In genomic region chr6:106085984-106086832, GRCh38 we compare ENCODE assay signal across 8 cellular contexts. TPM values are rescaled to one million over a fixed set of nuclear protein-coding genes. Genes with fewer than 3 reads are reported as not detected.
DNase-seq lines count a peak whose midpoint lies in the region; ATAC-seq and TF ChIP-seq lines count a peak whose summit lies in the region.

Gene PRDM1, plus strand, starts transcription at chr6:106086336. Its CDS starts 218 bp downstream, at chr6:106086554.

- H3K9me3 ChIP-seq in iPS-15b (ENCODE audit: control insufficient read depth, insufficient read depth, low read length) (no peaks in the 10 kb centered on the region), skeletal muscle tissue (ENCODE audit: control insufficient read depth in 3 of 3, low read length in 3 of 3) (no peaks in the 10 kb centered on the region), SJCRH30 (replicated peaks) (no peaks in the 10 kb centered on the region)

- H3K36me3 ChIP-seq in iPS-15b (ENCODE audit: control insufficient read depth, insufficient read depth, low read length) (no peaks in the 10 kb centered on the region), skeletal muscle tissue (ENCODE audit: control insufficient read depth in 3 of 3, insufficient read depth in 3 of 3, low read length in 3 of 3) (no peaks in the 10 kb centered on the region), SJCRH30 (no peaks in the 10 kb centered on the region)

- peak; percentile 83 for ATAC-seq in HG02798 (IDR thresholded peaks at IDR 0.05; ENCODE audit: poor library complexity, unreplicated experiment)

- H3K4me3 ChIP-seq in iPS-15b (ENCODE audit: low read depth, low read length) = peak within 1 kb of the TSS; percentile 61
- H3K4me3 ChIP-seq in skeletal muscle tissue (ENCODE audit: low read length in 3 of 3) = peak within 1 kb of the TSS; percentile 70 to 75 (median 71)
- no peak within 1 kb of the TSS for H3K4me3 ChIP-seq in SJCRH30

- H3K4me1 ChIP-seq in iPS-15b (ENCODE audit: control insufficient read depth, insufficient read depth, low read length) = peaks cover 14% of the 10 kb centered on the region
- H3K4me1 ChIP-seq in skeletal muscle tissue (ENCODE audit: control insufficient read depth in 3 of 3, insufficient read depth in 3 of 3, low read length in 3 of 3) = peaks cover 2 to 10% (median 6%) of the 10 kb centered on the region in 3 donors
- no peaks in the 10 kb centered on the region for H3K4me1 ChIP-seq in SJCRH30

- no peak within 1 kb of the TSS for H3K9ac ChIP-seq in iPS-15b (ENCODE audit: low read depth, low read length)
- H3K9ac ChIP-seq in skeletal muscle tissue (ENCODE audit: low read depth in 1 of 3, low read length in 3 of 3) = peak within 1 kb of the TSS; percentile 15 to 60 (median 55)

- H3K27me3 ChIP-seq in iPS-15b (ENCODE audit: control insufficient read depth, insufficient read depth, low read length) (peaks cover 41% of the 10 kb centered on the region), skeletal muscle tissue (ENCODE audit: control insufficient read depth in 3 of 3, insufficient read depth in 3 of 3, low read length in 3 of 3) (peaks cover 0 to 7% (median 5%) of the 10 kb centered on the region in 3 donors), SJCRH30 (no peaks in the 10 kb centered on the region)

- TF ChIP-seq POLR2A in GM15510 (IDR thresholded peaks at IDR 0.05; ENCODE audit: borderline replicate concordance, extremely low read depth, insufficient read length) = peak; percentile 89

- peak within 1 kb of the TSS; percentile 56 for H3K27ac ChIP-seq in skeletal muscle tissue (ENCODE audit: low read depth, low read length)
- H3K27ac ChIP-seq in SJCRH30 = no peak within 1 kb of the TSS

- peak; percentile 22 for DNase-seq in NCI-H1436 treated with DMSO at 0.1 percent for 48 hours (lab: John Stamatoyannopoulos, UW)
- peak; percentile 78 for DNase-seq in T-helper 22 cell (ENCODE audit: low read depth)
- peak; percentile 87 for DNase-seq in astrocyte of the hippocampus (ENCODE audit: low read depth, low spot score)
- no peak for DNase-seq in SJCRH30

RNA-seq across cellular contexts. Expression of gene PRDM1, which starts in this region (rescaled TPM):
- 1.6 TPM for total RNA-seq in skeletal muscle tissue
- total RNA-seq in SJCRH30 (2014; rRNA removed; shearing (Covaris generic)) = not detected in 2 replicates

Comparison
In these comparisons a context has a peak if more than half of its experiments do, and no peak if none do; other contexts are left out.
1. DNase-seq: peak in NCI-H1436 treated with DMSO at 0.1 percent for 48 hours (single experiment), T-helper 22 cell (single experiment) and astrocyte of the hippocampus (single experiment); none in SJCRH30 (0 of 2).